20 cellular contexts compared by ENCODE assay signal in genomic region chr1:11704691-11705475, GRCh38. TPM values are rescaled to one million over a fixed set of nuclear protein-coding genes. Genes with fewer than 3 reads are reported as not detected.
"Had no signal": no experiment of that assay in that cellular context is flagged by ENCODE, and none has a peak within 500 bp of the region (broad histone marks: within the 10 kb centered on the region; RNA-seq: fewer than 3 reads in every experiment).

No MANE protein-coding gene starts in this region.

- H3K9me3 ChIP-seq: gastrocnemius medialis, heart left ventricle, ovary, psoas muscle, tibial artery had no signal

- H3K4me3 ChIP-seq: coronary artery, gastrocnemius medialis, heart left ventricle, lung, ovary, psoas muscle, tibial artery had no signal

- H3K36me3 ChIP-seq: gastrocnemius medialis, heart left ventricle, ovary, tibial artery had no signal

- ATAC-seq: activated CD4-positive, CD25-positive, alpha-beta regulatory T cell treated with anti-CD3 and anti-CD28 coated beads, Interleukin-2, amount 50 U/mL, for 24 hours; activated CD8-positive, alpha-beta T cell treated with anti-CD3 and anti-CD28 coated beads, Interleukin-2, amount 10 ng/mL, durations not matched to agents 7 days and 5 days; gastrocnemius medialis; heart left ventricle; left lobe of liver; psoas muscle; right cardiac atrium had no signal

- H3K27ac ChIP-seq: coronary artery, gastrocnemius medialis, heart left ventricle, ovary, psoas muscle, tibial artery had no signal

- H3K27me3 ChIP-seq: ovary had no signal

- DNase-seq: activated CD4-positive, alpha-beta T cell treated with anti-CD3 and anti-CD28 coated beads, Interleukin-2, amount 10 ng/mL, durations not matched to agents 7 days and 5 days; activated CD8-positive, alpha-beta T cell treated with anti-CD3 and anti-CD28 coated beads, Interleukin-2, amount 10 ng/mL, durations not matched to agents 7 days and 5 days; activated naive CD4-positive, alpha-beta T cell treated with anti-CD3 and anti-CD28 coated beads, Interleukin-2, amount 10 ng/mL, durations not matched to agents 7 days and 5 days; activated T-cell treated with anti-CD3 and anti-CD28 coated beads, Interleukin-2, amount 50 U/mL, for 24 hours; aorta; gastrocnemius medialis; heart left ventricle; ovary; psoas muscle; right cardiac atrium; stimulated activated CD4-positive, alpha-beta T cell treated with anti-CD3 and anti-CD28 coated beads, Interleukin-2, amount 100 ng/mL, for 24 hours; stimulated activated naive CD4-positive, alpha-beta T cell treated with Interleukin-2 at 50 U/mL for 16 hours; T-helper 1 cell; T1000; tibial artery had no signal

RNA-seq across cellular contexts. Expression of gene DRAXIN, which starts 13.4 kb away (rescaled TPM):
- polyA plus RNA-seq: keratinocyte had no signal
